29 cellular contexts compared by ENCODE assay signal in the genomic region with DNA sequence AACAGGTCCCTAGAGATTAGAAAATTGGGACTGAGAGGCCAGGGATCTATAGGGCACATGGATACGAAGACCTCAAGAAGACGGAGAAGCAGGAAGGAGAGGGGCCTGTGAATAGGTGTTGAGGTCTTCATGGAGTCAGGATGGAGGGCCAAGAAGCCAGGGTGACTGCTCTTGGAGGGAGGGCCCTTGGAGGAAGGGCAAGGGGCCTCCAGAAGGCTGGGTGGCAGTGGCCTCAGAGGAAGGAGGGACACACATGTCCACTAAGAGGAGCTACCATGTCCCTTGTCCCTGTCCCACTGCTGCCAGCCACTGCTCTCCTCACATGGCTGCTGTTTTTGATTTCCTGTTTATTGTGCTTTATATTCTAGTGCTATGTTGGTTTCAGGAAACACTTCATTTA.
"Had no signal": no experiment of that assay in that cellular context is flagged by ENCODE, and none has a peak within 500 bp of the region (broad histone marks: within the 10 kb centered on the region; RNA-seq: fewer than 3 reads in every experiment).

No MANE protein-coding gene starts in this region.

- H3K9ac ChIP-seq: parathyroid adenoma had no signal

- H3K9me3 ChIP-seq: left lung, lower lobe of right lung, neutrophil, right atrium auricular region, right lobe of liver, stomach, testis, thyroid gland, transverse colon, upper lobe of left lung, vagina had no signal

- H3K4me1 ChIP-seq: left lung, lower lobe of right lung, parathyroid adenoma, right atrium auricular region, right lobe of liver, stomach, thyroid gland, transverse colon, upper lobe of left lung, vagina had no signal

- H3K27ac ChIP-seq: left lung, lower lobe of right lung, neutrophil, parathyroid adenoma, right atrium auricular region, right lobe of liver, skin epidermis, stomach, testis, thyroid gland, transverse colon, upper lobe of left lung, vagina had no signal

- H3K27ac Mint-ChIP-seq: naive B cell; natural killer cell; progenitor cell of endocrine pancreas; stimulated activated naive B cell treated with anti-CD40 and anti-IgM and Interleukin-4, amounts not matched to agents 10 μg/mL and 1 μg/mL and 100 μg/mL, for 72 hours had no signal

- H3K36me3 ChIP-seq: left lung, lower lobe of right lung, neutrophil, right atrium auricular region, right lobe of liver, stomach, thyroid gland, transverse colon, upper lobe of left lung, vagina had no signal

- H3K4me1 Mint-ChIP-seq: naive B cell; natural killer cell; stimulated activated naive B cell treated with anti-CD40 and anti-IgM and Interleukin-4, amounts not matched to agents 10 μg/mL and 1 μg/mL and 100 μg/mL, for 72 hours had no signal

- DNase-seq: hippocampal formation; kidney; left colon; left lung; lower lobe of right lung; mammary epithelial cell; mesenchymal stem cell; naive B cell; natural killer cell; occipital lobe; right lobe of liver; stimulated activated CD4-positive, alpha-beta T cell treated with anti-CD3 and anti-CD28 coated beads, Interleukin-12 subunit alpha, Interleukin-12 subunit beta, amount 100 ng/mL, for 4 hours; stimulated activated CD4-positive, alpha-beta T cell treated with anti-CD3 and anti-CD28 coated beads, Interleukin-15, amount 100 ng/mL, for 24 hours; stimulated activated CD4-positive, alpha-beta T cell treated with anti-CD3 and anti-CD28 coated beads, Interleukin-2, amount 100 ng/mL, for 24 hours; stimulated activated CD4-positive, alpha-beta T cell treated with anti-CD3 and anti-CD28 coated beads, Interleukin-4, amount 100 ng/mL, for 1 hour; stimulated activated naive B cell treated with anti-CD40 and anti-IgM and Interleukin-4, amounts not matched to agents 10 μg/mL and 1 μg/mL and 100 μg/mL, for 72 hours; stimulated activated naive CD8-positive, alpha-beta T cell treated with anti-CD3 and anti-CD28 coated beads, Interleukin-15, Interleukin-2, amounts not matched to agents 100 U/mL and 50 U/mL, for 24 hours; stomach; testis; thyroid gland; transverse colon; upper lobe of left lung had no signal

- H3K4me3 ChIP-seq: left lung, lower lobe of right lung, right atrium auricular region, right lobe of liver, skin epidermis, stomach, testis, thyroid gland, transverse colon, upper lobe of left lung, vagina had no signal

- H3K36me3 Mint-ChIP-seq: naive B cell; natural killer cell; stimulated activated naive B cell treated with anti-CD40 and anti-IgM and Interleukin-4, amounts not matched to agents 10 μg/mL and 1 μg/mL and 100 μg/mL, for 72 hours had no signal

- H2AFZ ChIP-seq: parathyroid adenoma had no signal

- H3K9me3 Mint-ChIP-seq: neural crest cell had no signal

- H3K27me3 ChIP-seq: neutrophil, right atrium auricular region, right lobe of liver, testis, thyroid gland, upper lobe of left lung, vagina had no signal

- H3K4me3 Mint-ChIP-seq: naive B cell; natural killer cell; neural crest cell; stimulated activated naive B cell treated with anti-CD40 and anti-IgM and Interleukin-4, amounts not matched to agents 10 μg/mL and 1 μg/mL and 100 μg/mL, for 72 hours had no signal

- H3K27me3 Mint-ChIP-seq: progenitor cell of endocrine pancreas had no signal
